Comparison of ENCODE assay signal across 1 cellular context in the genomic region with DNA sequence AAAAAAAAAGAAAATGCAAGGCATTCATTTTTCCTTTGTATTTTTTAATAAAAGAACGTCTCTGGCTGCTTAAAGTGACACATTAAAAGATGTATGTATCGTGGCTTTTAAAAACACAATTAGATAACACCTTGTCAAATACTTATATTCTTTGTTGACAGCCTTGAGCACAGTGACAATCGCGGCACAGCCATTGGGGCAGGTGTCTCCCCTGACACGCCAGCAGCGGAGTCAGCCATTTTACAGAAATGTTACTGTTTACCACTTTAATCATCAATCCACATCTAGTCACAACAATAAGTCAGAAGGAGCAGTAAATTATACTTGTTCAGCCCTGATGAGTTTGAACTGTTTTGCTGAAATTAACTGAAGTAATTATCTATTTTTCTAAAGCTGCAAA.
TF ChIP-seq lines count a peak whose summit lies in the region.

No MANE protein-coding gene starts in this region.

TF ChIP-seq in H1, 55 proteins besides CTCF, POLR2A, EP300 and RAD21:
- TF ChIP-seq YY1 (IDR thresholded peaks at IDR 0.05; ENCODE audit: low read depth, low read length) (peak; percentile 61; the same call in 1 of the 2 replicates), PHF8 (conservative IDR thresholded peaks at IDR 0.05; ENCODE audit: low read depth, low read length) (no peak)
